1 cellular context compared by ENCODE assay signal in the genomic region with DNA sequence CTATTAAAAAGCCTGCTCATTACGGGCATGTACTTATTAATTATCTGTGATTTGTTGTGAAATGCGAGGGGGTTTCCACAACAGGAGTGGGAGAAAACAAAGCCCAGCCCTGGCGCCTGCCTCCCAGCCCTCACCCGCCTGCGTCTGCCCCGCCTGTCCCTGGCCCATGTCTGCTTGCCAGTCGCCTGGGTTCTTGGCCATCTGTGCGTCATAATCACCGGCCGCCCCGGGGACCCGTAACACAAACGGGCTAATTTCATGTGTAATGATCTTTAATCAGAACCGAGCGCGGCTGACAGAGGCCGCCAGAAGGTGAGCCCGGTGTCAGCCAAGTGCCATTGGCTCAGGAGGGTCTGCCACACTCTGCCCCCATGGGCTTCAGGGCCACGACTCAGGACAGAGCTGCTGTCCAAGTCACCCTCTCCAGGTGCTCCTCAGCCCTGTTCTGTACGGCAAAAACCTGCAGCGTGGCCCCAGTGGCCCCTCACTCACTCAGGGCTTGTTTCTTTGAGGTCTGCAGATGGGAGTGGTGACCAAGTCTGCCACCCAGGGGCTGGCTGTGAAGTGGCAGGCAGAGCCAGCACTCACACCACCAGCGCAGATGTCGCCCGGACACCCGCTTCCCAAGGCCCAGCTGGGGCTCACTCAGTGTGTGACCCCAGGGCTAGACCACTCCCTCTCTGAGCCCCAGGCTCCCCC.
TF ChIP-seq lines count a peak whose summit lies in the region.

No MANE protein-coding gene starts in this region.

TF ChIP-seq in HepG2, 621 proteins besides CTCF, POLR2A, EP300 and RAD21 (continued from another document):
- TF ChIP-seq, protein P1, sequence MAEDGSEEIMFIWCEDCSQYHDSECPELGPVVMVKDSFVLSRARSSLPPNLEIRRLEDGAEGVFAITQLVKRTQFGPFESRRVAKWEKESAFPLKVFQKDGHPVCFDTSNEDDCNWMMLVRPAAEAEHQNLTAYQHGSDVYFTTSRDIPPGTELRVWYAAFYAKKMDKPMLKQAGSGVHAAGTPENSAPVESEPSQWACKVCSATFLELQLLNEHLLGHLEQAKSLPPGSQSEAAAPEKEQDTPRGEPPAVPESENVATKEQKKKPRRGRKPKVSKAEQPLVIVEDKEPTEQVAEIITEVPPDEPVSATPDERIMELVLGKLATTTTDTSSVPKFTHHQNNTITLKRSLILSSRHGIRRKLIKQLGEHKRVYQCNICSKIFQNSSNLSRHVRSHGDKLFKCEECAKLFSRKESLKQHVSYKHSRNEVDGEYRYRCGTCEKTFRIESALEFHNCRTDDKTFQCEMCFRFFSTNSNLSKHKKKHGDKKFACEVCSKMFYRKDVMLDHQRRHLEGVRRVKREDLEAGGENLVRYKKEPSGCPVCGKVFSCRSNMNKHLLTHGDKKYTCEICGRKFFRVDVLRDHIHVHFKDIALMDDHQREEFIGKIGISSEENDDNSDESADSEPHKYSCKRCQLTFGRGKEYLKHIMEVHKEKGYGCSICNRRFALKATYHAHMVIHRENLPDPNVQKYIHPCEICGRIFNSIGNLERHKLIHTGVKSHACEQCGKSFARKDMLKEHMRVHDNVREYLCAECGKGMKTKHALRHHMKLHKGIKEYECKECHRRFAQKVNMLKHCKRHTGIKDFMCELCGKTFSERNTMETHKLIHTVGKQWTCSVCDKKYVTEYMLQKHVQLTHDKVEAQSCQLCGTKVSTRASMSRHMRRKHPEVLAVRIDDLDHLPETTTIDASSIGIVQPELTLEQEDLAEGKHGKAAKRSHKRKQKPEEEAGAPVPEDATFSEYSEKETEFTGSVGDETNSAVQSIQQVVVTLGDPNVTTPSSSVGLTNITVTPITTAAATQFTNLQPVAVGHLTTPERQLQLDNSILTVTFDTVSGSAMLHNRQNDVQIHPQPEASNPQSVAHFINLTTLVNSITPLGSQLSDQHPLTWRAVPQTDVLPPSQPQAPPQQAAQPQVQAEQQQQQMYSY (CRISPR knock-in tag; IDR thresholded peaks at IDR 0.05): no peak
- no peak for TF ChIP-seq NPAS2 (CRISPR knock-in tag; IDR thresholded peaks at IDR 0.05; ENCODE audit: borderline replicate concordance)
- TF ChIP-seq STAG1 (CRISPR knock-in tag; IDR thresholded peaks at IDR 0.05): peak; percentile 63
- no peak for TF ChIP-seq PRPF4 (IDR thresholded peaks at IDR 0.05; ENCODE audit: low read depth, low read length, poor library complexity, severe bottlenecking)
